Comparison of ENCODE assay signal across 1 cellular context in genomic region chr10:36606234-36606839, GRCh38.
TF ChIP-seq lines count a peak whose summit lies in the region.

No MANE protein-coding gene starts in this region.

TF ChIP-seq in SK-N-SH, 30 proteins besides CTCF, POLR2A, EP300 and RAD21 (continued from another document):
- TF ChIP-seq, protein P1, sequence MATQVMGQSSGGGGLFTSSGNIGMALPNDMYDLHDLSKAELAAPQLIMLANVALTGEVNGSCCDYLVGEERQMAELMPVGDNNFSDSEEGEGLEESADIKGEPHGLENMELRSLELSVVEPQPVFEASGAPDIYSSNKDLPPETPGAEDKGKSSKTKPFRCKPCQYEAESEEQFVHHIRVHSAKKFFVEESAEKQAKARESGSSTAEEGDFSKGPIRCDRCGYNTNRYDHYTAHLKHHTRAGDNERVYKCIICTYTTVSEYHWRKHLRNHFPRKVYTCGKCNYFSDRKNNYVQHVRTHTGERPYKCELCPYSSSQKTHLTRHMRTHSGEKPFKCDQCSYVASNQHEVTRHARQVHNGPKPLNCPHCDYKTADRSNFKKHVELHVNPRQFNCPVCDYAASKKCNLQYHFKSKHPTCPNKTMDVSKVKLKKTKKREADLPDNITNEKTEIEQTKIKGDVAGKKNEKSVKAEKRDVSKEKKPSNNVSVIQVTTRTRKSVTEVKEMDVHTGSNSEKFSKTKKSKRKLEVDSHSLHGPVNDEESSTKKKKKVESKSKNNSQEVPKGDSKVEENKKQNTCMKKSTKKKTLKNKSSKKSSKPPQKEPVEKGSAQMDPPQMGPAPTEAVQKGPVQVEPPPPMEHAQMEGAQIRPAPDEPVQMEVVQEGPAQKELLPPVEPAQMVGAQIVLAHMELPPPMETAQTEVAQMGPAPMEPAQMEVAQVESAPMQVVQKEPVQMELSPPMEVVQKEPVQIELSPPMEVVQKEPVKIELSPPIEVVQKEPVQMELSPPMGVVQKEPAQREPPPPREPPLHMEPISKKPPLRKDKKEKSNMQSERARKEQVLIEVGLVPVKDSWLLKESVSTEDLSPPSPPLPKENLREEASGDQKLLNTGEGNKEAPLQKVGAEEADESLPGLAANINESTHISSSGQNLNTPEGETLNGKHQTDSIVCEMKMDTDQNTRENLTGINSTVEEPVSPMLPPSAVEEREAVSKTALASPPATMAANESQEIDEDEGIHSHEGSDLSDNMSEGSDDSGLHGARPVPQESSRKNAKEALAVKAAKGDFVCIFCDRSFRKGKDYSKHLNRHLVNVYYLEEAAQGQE (IDR thresholded peaks at IDR 0.05; ENCODE audit: low read depth, low read length), result no peak
- TF ChIP-seq NFIC (IDR thresholded peaks at IDR 0.05; ENCODE audit: borderline replicate concordance) (peak; percentile 84), MXI1 (IDR thresholded peaks at IDR 0.05; ENCODE audit: low read depth, low read length) (no peak), TCF12 (IDR thresholded peaks at IDR 0.05) (peak; percentile 97), SMC3 (IDR thresholded peaks at IDR 0.05; ENCODE audit: low read depth, low read length) (no peak), USF2 (IDR thresholded peaks at IDR 0.05; ENCODE audit: borderline replicate concordance, low read depth, low read length) (no peak), RFX5 (IDR thresholded peaks at IDR 0.05; ENCODE audit: low read length) (no peak), RCOR1 (IDR thresholded peaks at IDR 0.05; ENCODE audit: low read length) (no peak), MAX (IDR thresholded peaks at IDR 0.05; ENCODE audit: low read depth) (peak; percentile 37; the same call in 1 of the 2 replicates), NRF1 (IDR thresholded peaks at IDR 0.05; ENCODE audit: low read depth, low read length) (no peak), GATA2 (CRISPR knock-in tag; IDR thresholded peaks at IDR 0.05) (0 out of 2 replicates have a peak, but pooled peaks have one; percentile 10), FOSL2 (IDR thresholded peaks at IDR 0.05; ENCODE audit: borderline replicate concordance, low read depth) (peak; percentile 77), EZH2phosphoT487 (IDR thresholded peaks at IDR 0.05; ENCODE audit: borderline replicate concordance, low read depth) (no peak), FOXM1 (IDR thresholded peaks at IDR 0.05; ENCODE audit: low read depth) (0 out of 2 replicates have a peak, but pooled peaks have one; percentile 57), ELF1 (IDR thresholded peaks at IDR 0.05) (no peak), CHD2 (IDR thresholded peaks at IDR 0.05; ENCODE audit: low read length, partially characterized antibody) (no peak), TAF1 (IDR thresholded peaks at IDR 0.05; ENCODE audit: borderline replicate concordance, low read depth, low read length) (no peak), RXRA (IDR thresholded peaks at IDR 0.05; ENCODE audit: borderline replicate concordance, low read depth) (0 out of 2 replicates have a peak, but pooled peaks have one; percentile 38), GABPA (IDR thresholded peaks at IDR 0.05; ENCODE audit: low read depth) (no peak)
- TF ChIP-seq, protein P2, sequence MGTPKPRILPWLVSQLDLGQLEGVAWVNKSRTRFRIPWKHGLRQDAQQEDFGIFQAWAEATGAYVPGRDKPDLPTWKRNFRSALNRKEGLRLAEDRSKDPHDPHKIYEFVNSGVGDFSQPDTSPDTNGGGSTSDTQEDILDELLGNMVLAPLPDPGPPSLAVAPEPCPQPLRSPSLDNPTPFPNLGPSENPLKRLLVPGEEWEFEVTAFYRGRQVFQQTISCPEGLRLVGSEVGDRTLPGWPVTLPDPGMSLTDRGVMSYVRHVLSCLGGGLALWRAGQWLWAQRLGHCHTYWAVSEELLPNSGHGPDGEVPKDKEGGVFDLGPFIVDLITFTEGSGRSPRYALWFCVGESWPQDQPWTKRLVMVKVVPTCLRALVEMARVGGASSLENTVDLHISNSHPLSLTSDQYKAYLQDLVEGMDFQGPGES (IDR thresholded peaks at IDR 0.05; ENCODE audit: low read depth, low read length), result no peak
- TF ChIP-seq, protein P3, sequence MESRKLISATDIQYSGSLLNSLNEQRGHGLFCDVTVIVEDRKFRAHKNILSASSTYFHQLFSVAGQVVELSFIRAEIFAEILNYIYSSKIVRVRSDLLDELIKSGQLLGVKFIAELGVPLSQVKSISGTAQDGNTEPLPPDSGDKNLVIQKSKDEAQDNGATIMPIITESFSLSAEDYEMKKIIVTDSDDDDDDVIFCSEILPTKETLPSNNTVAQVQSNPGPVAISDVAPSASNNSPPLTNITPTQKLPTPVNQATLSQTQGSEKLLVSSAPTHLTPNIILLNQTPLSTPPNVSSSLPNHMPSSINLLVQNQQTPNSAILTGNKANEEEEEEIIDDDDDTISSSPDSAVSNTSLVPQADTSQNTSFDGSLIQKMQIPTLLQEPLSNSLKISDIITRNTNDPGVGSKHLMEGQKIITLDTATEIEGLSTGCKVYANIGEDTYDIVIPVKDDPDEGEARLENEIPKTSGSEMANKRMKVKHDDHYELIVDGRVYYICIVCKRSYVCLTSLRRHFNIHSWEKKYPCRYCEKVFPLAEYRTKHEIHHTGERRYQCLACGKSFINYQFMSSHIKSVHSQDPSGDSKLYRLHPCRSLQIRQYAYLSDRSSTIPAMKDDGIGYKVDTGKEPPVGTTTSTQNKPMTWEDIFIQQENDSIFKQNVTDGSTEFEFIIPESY (IDR thresholded peaks at IDR 0.05; ENCODE audit: borderline replicate concordance, low read depth), result no peak
- TF ChIP-seq, protein P4, sequence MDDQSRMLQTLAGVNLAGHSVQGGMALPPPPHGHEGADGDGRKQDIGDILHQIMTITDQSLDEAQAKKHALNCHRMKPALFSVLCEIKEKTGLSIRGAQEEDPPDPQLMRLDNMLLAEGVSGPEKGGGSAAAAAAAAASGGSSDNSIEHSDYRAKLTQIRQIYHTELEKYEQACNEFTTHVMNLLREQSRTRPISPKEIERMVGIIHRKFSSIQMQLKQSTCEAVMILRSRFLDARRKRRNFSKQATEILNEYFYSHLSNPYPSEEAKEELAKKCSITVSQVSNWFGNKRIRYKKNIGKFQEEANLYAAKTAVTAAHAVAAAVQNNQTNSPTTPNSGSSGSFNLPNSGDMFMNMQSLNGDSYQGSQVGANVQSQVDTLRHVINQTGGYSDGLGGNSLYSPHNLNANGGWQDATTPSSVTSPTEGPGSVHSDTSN (IDR thresholded peaks at IDR 0.05), result peak; percentile 93
TF ChIP-seq in SK-N-SH: peak in this region for 12.
